In the genomic region with DNA sequence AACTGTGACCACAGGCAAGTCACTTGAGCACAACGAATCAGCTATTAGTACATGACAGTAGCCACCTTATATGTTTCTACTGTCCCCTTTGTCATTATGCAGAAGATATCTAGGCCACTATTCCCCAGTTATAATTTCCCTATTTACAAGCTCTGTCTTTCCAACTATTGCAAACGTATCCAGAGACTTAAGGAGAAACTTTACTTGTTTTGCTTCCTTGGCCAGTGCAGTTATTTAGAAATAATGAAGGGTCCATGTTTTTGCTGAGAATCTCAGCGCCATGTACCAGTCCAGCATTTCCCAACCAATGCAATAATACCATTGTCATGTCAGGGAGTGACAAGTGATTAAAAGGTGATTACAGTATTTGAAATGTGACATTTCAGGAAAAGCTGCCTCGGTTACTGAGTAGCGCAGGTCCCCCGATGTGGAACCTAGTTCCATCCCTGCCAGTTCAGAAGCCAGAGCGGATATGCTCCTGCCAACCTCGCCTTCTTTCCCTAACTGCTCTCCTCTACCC, we compare ENCODE assay signal across 8 cellular contexts. TPM values are rescaled to one million over a fixed set of nuclear protein-coding genes. Genes with fewer than 3 reads are reported as not detected.
A peak's percentile ranks its signal among the peaks of the same experiment; 100 is the strongest.
DNase-seq lines count a peak whose midpoint lies in the region; ATAC-seq and TF ChIP-seq lines count a peak whose summit lies in the region.

No MANE protein-coding gene starts in this region.

- H3K9me3 ChIP-seq in SK-N-MC (ENCODE audit: low read depth, low read length), result no peaks in the 10 kb centered on the region

- no peaks in the 10 kb centered on the region for H3K27me3 Mint-ChIP-seq in stimulated activated naive CD8-positive, alpha-beta T cell treated with anti-CD3 and anti-CD28 coated beads, Interleukin-15, Interleukin-2, amounts not matched to agents 100 ng/mL and 50 ng/mL, for 24 hours
- H3K27me3 Mint-ChIP-seq in osteocyte (ENCODE audit: unreplicated experiment), result peaks cover 20% of the 10 kb centered on the region

- H3K4me3 Mint-ChIP-seq in stimulated activated naive CD8-positive, alpha-beta T cell treated with anti-CD3 and anti-CD28 coated beads, Interleukin-15, Interleukin-2, amounts not matched to agents 100 ng/mL and 50 ng/mL, for 24 hours, result peak overlapping the region; percentile 84
- H3K4me3 Mint-ChIP-seq in osteocyte (ENCODE audit: unreplicated experiment), result peak overlapping the region; percentile 88

- H3K27ac Mint-ChIP-seq in stimulated activated naive CD8-positive, alpha-beta T cell treated with anti-CD3 and anti-CD28 coated beads, Interleukin-15, Interleukin-2, amounts not matched to agents 100 ng/mL and 50 ng/mL, for 24 hours, result peak overlapping the region; percentile 71
- H3K27ac Mint-ChIP-seq in osteocyte (ENCODE audit: unreplicated experiment), result peak overlapping the region; percentile 84

- H3K4me3 ChIP-seq in SK-N-MC, result peak overlapping the region; percentile 97
- H3K4me3 ChIP-seq in fibroblast of mammary gland (ENCODE audit: control insufficient read depth, low read depth, low read length), result peak overlapping the region; percentile 75

- ATAC-seq in stimulated activated naive CD8-positive, alpha-beta T cell treated with anti-CD3 and anti-CD28 coated beads, Interleukin-15, Interleukin-2, amounts not matched to agents 100 U/mL and 50 U/mL, for 24 hours, result no peak
- ATAC-seq in HG03139 (IDR thresholded peaks at IDR 0.05; ENCODE audit: unreplicated experiment), result no peak
- no peak for ATAC-seq in HG02588 (IDR thresholded peaks at IDR 0.05; ENCODE audit: unreplicated experiment)

- DNase-seq in stimulated activated naive CD8-positive, alpha-beta T cell treated with anti-CD3 and anti-CD28 coated beads, Interleukin-15, Interleukin-2, amounts not matched to agents 100 U/mL and 50 U/mL, for 24 hours, result no peak
- no peak for DNase-seq in SK-N-MC (ENCODE audit: low read depth, low spot score)
- DNase-seq in fibroblast of mammary gland (ENCODE audit: low read depth), result peak; percentile 4
- no peak for DNase-seq in osteocyte (ENCODE audit: extremely low spot score, unreplicated experiment)
- no peak for DNase-seq in ecto neural progenitor cell (ENCODE audit: low spot score)

- peaks cover 9% of the 10 kb centered on the region for H3K36me3 Mint-ChIP-seq in stimulated activated naive CD8-positive, alpha-beta T cell treated with anti-CD3 and anti-CD28 coated beads, Interleukin-15, Interleukin-2, amounts not matched to agents 100 ng/mL and 50 ng/mL, for 24 hours (ENCODE audit: low read depth)
- peaks cover 9% of the 10 kb centered on the region for H3K36me3 Mint-ChIP-seq in osteocyte (ENCODE audit: unreplicated experiment)

- 0 out of 2 replicates have a peak overlapping the region, but pooled peaks have one; percentile 42 for H3K27ac ChIP-seq in SK-N-MC

- H3K9me3 Mint-ChIP-seq in stimulated activated naive CD8-positive, alpha-beta T cell treated with anti-CD3 and anti-CD28 coated beads, Interleukin-15, Interleukin-2, amounts not matched to agents 100 ng/mL and 50 ng/mL, for 24 hours, result no peaks in the 10 kb centered on the region
- no peaks in the 10 kb centered on the region for H3K9me3 Mint-ChIP-seq in osteocyte (ENCODE audit: unreplicated experiment)

- H3K4me1 Mint-ChIP-seq in stimulated activated naive CD8-positive, alpha-beta T cell treated with anti-CD3 and anti-CD28 coated beads, Interleukin-15, Interleukin-2, amounts not matched to agents 100 ng/mL and 50 ng/mL, for 24 hours (ENCODE audit: low read depth), result peaks cover 14% of the 10 kb centered on the region
- peaks cover 16% of the 10 kb centered on the region for H3K4me1 Mint-ChIP-seq in osteocyte (ENCODE audit: unreplicated experiment)

- no peak for TF ChIP-seq CTCF in fibroblast of mammary gland (conservative IDR thresholded peaks at IDR 0.05; ENCODE audit: control insufficient read depth, insufficient read depth, low read depth, low read length)
- TF ChIP-seq CTCF in osteocyte (IDR thresholded peaks at IDR 0.05), result no peak

- H3K36me3 ChIP-seq in SK-N-MC (ENCODE audit: insufficient read depth, low read length), result peaks cover 12% of the 10 kb centered on the region

- peak overlapping the region; percentile 96 for H3K9ac ChIP-seq in SK-N-MC (ENCODE audit: insufficient read length)

RNA-seq across cellular contexts. Expression of a gene that starts 0.7 kb away (rescaled TPM):
- total RNA-seq in osteocyte, result 8.1 and 11.7 TPM in 2 replicates

RNA-seq across cellular contexts. Expression of a gene that starts 37.1 kb away (rescaled TPM):
- total RNA-seq in osteocyte, result 0.05 and 0.16 TPM in 2 replicates
